22 cellular contexts compared by ENCODE assay signal in genomic region chr6:164337925-164338381, GRCh38.
DNase-seq lines count a peak whose midpoint lies in the region; ATAC-seq and TF ChIP-seq lines count a peak whose summit lies in the region.
"Had no signal": no experiment of that assay in that cellular context is flagged by ENCODE, and none has a peak within 500 bp of the region (broad histone marks: within the 10 kb centered on the region; RNA-seq: fewer than 3 reads in every experiment).

No MANE protein-coding gene starts in this region.

- peak overlapping the region; percentile 74 for H3K27ac Mint-ChIP-seq in neural crest cell (ENCODE audit: unreplicated experiment)
- no peak overlapping the region for H3K27ac Mint-ChIP-seq in activated T-cell treated with anti-CD3 and anti-CD28 coated beads, Interleukin-2, amount 50 U/mL, for 72 hours
- H3K27ac Mint-ChIP-seq: B cell; CD4-positive, CD25-positive, alpha-beta regulatory T cell; CD8-positive, alpha-beta T cell had no signal

- ATAC-seq in activated T-cell treated with anti-CD3 and anti-CD28 coated beads, Interleukin-2, amount 50 U/mL, for 72 hours (replicated peaks in 1 of 2): no peak
- ATAC-seq: CD8-positive, alpha-beta T cell; GM12878 had no signal

- H4K20me1 ChIP-seq in osteoblast (ENCODE audit: insufficient read depth, low read length): no peaks in the 10 kb centered on the region
- H4K20me1 ChIP-seq: BLaER1 had no signal

- peaks cover 7% of the 10 kb centered on the region for H3K4me1 Mint-ChIP-seq in neural crest cell
- H3K4me1 Mint-ChIP-seq in activated T-cell treated with anti-CD3 and anti-CD28 coated beads, Interleukin-2, amount 50 U/mL, for 72 hours (ENCODE audit: low read depth): no peaks in the 10 kb centered on the region
- H3K4me1 Mint-ChIP-seq: B cell; CD4-positive, CD25-positive, alpha-beta regulatory T cell had no signal

- H3K4me3 Mint-ChIP-seq in neural crest cell: no peak overlapping the region
- H3K4me3 Mint-ChIP-seq in activated T-cell treated with anti-CD3 and anti-CD28 coated beads, Interleukin-2, amount 50 U/mL, for 72 hours: no peak overlapping the region
- H3K4me3 Mint-ChIP-seq: B cell; CD4-positive, CD25-positive, alpha-beta regulatory T cell; CD8-positive, alpha-beta T cell had no signal

- TF ChIP-seq CTCF in neural crest cell (conservative IDR thresholded peaks at IDR 0.05): no peak
- no peak for TF ChIP-seq CTCF in osteoblast (IDR thresholded peaks at IDR 0.05; ENCODE audit: extremely low read depth, low read depth, low read length)
- TF ChIP-seq CTCF in foreskin fibroblast (IDR thresholded peaks at IDR 0.05; ENCODE audit: low read depth, low read length): no peak

- no peak overlapping the region for H3K4me2 ChIP-seq in osteoblast (ENCODE audit: insufficient read depth, low read length)
- H3K4me2 ChIP-seq: BLaER1 had no signal

- H3K79me2 ChIP-seq in osteoblast (ENCODE audit: insufficient read depth, low read length): no peaks in the 10 kb centered on the region

- H3K36me3 ChIP-seq in osteoblast (ENCODE audit: insufficient read depth, low read length): no peaks in the 10 kb centered on the region
- H3K36me3 ChIP-seq: BLaER1 had no signal

- no peaks in the 10 kb centered on the region for H3K4me1 ChIP-seq in osteoblast (ENCODE audit: insufficient read depth, low read length)
- H3K4me1 ChIP-seq: BLaER1, Caco-2 had no signal

- H3K4me3 ChIP-seq in osteoblast (ENCODE audit: insufficient read depth, low read length) (no peak overlapping the region), foreskin fibroblast (ENCODE audit: low read depth in 1 of 2, low read length in 2 of 2) (no peak overlapping the region)
- H3K4me3 ChIP-seq: BLaER1, GM12878 had no signal

- DNase-seq in Daoy (ENCODE audit: low read depth): peak; percentile 36
- DNase-seq in dedifferentiated amniotic fluid mesenchymal stem cell (ENCODE audit: extremely low spot score): peak; percentile 5
- no peak for DNase-seq in neural crest cell (ENCODE audit: low read depth, low spot score)
- peak; percentile 22 for DNase-seq in osteoblast (ENCODE audit: insufficient read length, low spot score, missing footprints)
- DNase-seq in mucosa of gallbladder (ENCODE audit: low spot score): no peak
- DNase-seq in activated T-cell treated with anti-CD3 and anti-CD28 coated beads, Interleukin-2, amount 50 U/mL, for 72 hours: no peak
- DNase-seq in foreskin fibroblast: no peak
- DNase-seq in SKM-1 treated with dmso at 0.1 percent for 144 hours (lab: John Stamatoyannopoulos, UW; ENCODE audit: unreplicated experiment): no peak
- DNase-seq: Caco-2; CD4-positive, CD25-positive, alpha-beta regulatory T cell; CD8-positive, alpha-beta T cell; DMS153; DND-41; EL; GDM1; GOT3; HCEC 1CT had no signal

- H3K9me3 ChIP-seq in osteoblast (ENCODE audit: low read depth, low read length): no peaks in the 10 kb centered on the region
- H3K9me3 ChIP-seq: Caco-2 had no signal

- peaks cover 6% of the 10 kb centered on the region for H3K36me3 Mint-ChIP-seq in neural crest cell (ENCODE audit: low read depth)
- peaks cover 0 to 2% of the 10 kb centered on the region in 2 donors for H3K36me3 Mint-ChIP-seq in activated T-cell treated with anti-CD3 and anti-CD28 coated beads, Interleukin-2, amount 50 U/mL, for 72 hours (ENCODE audit: insufficient read depth in 2 of 2)
- H3K36me3 Mint-ChIP-seq: CD4-positive, CD25-positive, alpha-beta regulatory T cell; CD8-positive, alpha-beta T cell had no signal

- no peaks in the 10 kb centered on the region for H3K27me3 Mint-ChIP-seq in neural crest cell (ENCODE audit: low read depth)
- no peaks in the 10 kb centered on the region for H3K27me3 Mint-ChIP-seq in activated T-cell treated with anti-CD3 and anti-CD28 coated beads, Interleukin-2, amount 50 U/mL, for 72 hours (ENCODE audit: low read depth)
- H3K27me3 Mint-ChIP-seq: B cell; CD4-positive, CD25-positive, alpha-beta regulatory T cell had no signal

- no peak overlapping the region for H3K27ac ChIP-seq in osteoblast (ENCODE audit: low read depth, low read length)
- H3K27ac ChIP-seq: 22Rv1, BLaER1, C4-2B had no signal

- H3K9me3 Mint-ChIP-seq in neural crest cell: peaks cover 3% of the 10 kb centered on the region
- H3K9me3 Mint-ChIP-seq in activated T-cell treated with anti-CD3 and anti-CD28 coated beads, Interleukin-2, amount 50 U/mL, for 72 hours: peaks cover under 1 to 6% of the 10 kb centered on the region in 2 donors
- H3K9me3 Mint-ChIP-seq: CD8-positive, alpha-beta T cell had no signal

- no peak overlapping the region for H2AFZ ChIP-seq in osteoblast (ENCODE audit: low read length)

- no peaks in the 10 kb centered on the region for H3K27me3 ChIP-seq in osteoblast (ENCODE audit: insufficient read depth, low read length)
- H3K27me3 ChIP-seq: BLaER1 had no signal

Comparison
In these comparisons a context has a peak if more than half of its experiments do, and no peak if none do; other contexts are left out.
1. DNase-seq: peak in Daoy (single experiment), dedifferentiated amniotic fluid mesenchymal stem cell (single experiment) and osteoblast (single experiment); none in neural crest cell (single experiment), mucosa of gallbladder (single experiment), activated T-cell treated with anti-CD3 and anti-CD28 coated beads, Interleukin-2, amount 50 U/mL, for 72 hours (0 of 2), foreskin fibroblast (0 of 2) and SKM-1 treated with dmso at 0.1 percent for 144 hours (single experiment).